ENCODE assay signal across 8 cellular contexts in the genomic region with DNA sequence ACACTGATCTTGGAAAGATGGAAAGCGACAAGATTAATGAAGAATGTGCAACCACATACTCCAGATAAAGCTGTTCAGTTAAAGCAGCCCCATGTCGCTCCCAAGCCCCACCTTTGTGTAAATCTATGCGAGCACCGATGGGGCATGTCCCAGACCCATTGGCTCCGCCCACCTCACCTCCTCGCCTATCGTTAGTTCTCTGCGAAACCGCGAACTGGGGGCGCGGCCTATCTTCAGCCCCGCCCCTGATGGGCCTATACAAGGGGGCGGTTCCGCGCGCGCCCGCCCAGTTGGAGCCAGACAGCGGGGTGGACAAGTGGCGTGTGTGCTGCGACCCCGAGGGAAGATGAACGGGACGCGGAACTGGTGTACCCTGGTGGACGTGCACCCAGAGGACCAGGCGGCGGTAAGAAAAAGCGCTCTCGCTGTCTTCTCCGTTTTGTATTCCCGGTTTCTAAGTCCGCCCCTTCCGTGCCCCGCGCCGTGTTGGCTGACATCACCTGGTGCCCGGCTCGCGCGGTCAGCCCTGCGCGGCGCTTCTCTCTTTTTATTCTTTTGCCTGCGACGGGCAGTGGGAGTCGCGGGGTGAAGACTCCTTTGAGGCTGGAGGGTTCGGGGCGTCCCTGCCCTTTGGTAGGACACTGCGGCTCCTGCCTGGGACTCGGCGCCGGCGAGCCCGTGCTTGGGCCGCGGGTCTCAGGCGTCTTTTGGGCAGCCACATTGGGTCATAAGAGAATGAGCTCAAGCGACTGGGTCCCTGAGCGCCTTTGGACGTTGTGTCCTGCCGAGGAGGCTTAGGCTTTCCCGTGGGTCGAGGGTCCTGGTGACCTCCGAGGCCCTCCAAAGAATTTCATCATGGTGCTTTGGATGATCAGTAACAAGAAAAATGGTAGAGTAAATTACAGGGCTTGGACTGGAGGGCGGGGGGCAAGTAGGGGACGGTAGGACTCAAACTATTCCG. TPM values are rescaled to one million over a fixed set of nuclear protein-coding genes. Genes with fewer than 3 reads are reported as not detected.
DNase-seq lines count a peak whose midpoint lies in the region; ATAC-seq and TF ChIP-seq lines count a peak whose summit lies in the region.

A gene with protein sequence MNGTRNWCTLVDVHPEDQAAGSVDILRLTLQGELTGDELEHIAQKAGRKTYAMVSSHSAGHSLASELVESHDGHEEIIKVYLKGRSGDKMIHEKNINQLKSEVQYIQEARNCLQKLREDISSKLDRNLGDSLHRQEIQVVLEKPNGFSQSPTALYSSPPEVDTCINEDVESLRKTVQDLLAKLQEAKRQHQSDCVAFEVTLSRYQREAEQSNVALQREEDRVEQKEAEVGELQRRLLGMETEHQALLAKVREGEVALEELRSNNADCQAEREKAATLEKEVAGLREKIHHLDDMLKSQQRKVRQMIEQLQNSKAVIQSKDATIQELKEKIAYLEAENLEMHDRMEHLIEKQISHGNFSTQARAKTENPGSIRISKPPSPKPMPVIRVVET (plus strand): TSS at position 289 of the 961 bp plus-strand sequence. CDS start 58 bp downstream, at position 347.

- H3K9me3 ChIP-seq in HUES64 (ENCODE audit: insufficient read depth, low read depth, low read length), result no peaks in the 10 kb centered on the region
- no peaks in the 10 kb centered on the region for H3K9me3 ChIP-seq in PC-3 (ENCODE audit: low read length)
- no peaks in the 10 kb centered on the region for H3K9me3 ChIP-seq in esophagus muscularis mucosa

- H3K4me3 ChIP-seq in HUES64 (ENCODE audit: low read length) (peak within 1 kb of the TSS; percentile 81), PC-3 (ENCODE audit: low read length) (peak within 1 kb of the TSS; percentile 81), esophagus muscularis mucosa (peak within 1 kb of the TSS; percentile 73 to 81 (median 76))

- TF ChIP-seq CTCF in Calu3 (IDR thresholded peaks at IDR 0.05; ENCODE audit: unreplicated experiment) (no peak), PC-3 (conservative IDR thresholded peaks at IDR 0.05; ENCODE audit: low read depth, low read length) (no peak), esophagus muscularis mucosa (IDR thresholded peaks at IDR 0.05) (no peak)

- TF ChIP-seq POLR2A in esophagus muscularis mucosa (IDR thresholded peaks at IDR 0.05; ENCODE audit: low read depth), result peak; percentile 86

- peaks cover 28% of the 10 kb centered on the region for H3K4me1 Mint-ChIP-seq in Calu3 (ENCODE audit: low read depth, unreplicated experiment)
- peaks cover 22% of the 10 kb centered on the region for H3K4me1 Mint-ChIP-seq in activated T-cell treated with anti-CD3 and anti-CD28 coated beads, Interleukin-2, amount 50 U/mL, for 4 hours (ENCODE audit: low read depth)

- 1% methylated on average over 70 of the region's 70 CpGs for WGBS in HUES64
- under 1% methylated on average over 32 of the region's 70 CpGs for WGBS in esophagus muscularis mucosa

- intact Hi-C loops in Calu3 (cut with micrococcal nuclease; ENCODE audit: unreplicated experiment), result loop anchor here (2.0 to 10.0 kb wide), 3 partner anchors 54 to 296 kb away; no protein-coding TSS in a partner anchor
- intact Hi-C loops in PC-3 (cut with micrococcal nuclease), result loop anchor here (1.0 to 10.0 kb wide), 5 partner anchors 9 to 346 kb away; a partner anchor contains a TSS
- intact Hi-C loops in esophagus muscularis mucosa (cut with DNase I), result no loop called here

- H3K9ac ChIP-seq in HUES64 (ENCODE audit: low read depth, low read length) (peak within 1 kb of the TSS; percentile 68), PC-3 (ENCODE audit: low read length) (peak within 1 kb of the TSS; percentile 72)

- no peaks in the 10 kb centered on the region for H3K9me2 ChIP-seq in PC-3 (replicated peaks; ENCODE audit: low read length)

- peak within 1 kb of the TSS; percentile 93 for H3K27ac ChIP-seq in HUES64 (ENCODE audit: low read depth, low read length)
- H3K27ac ChIP-seq in PC-3 (ENCODE audit: low read length), result peak within 1 kb of the TSS; percentile 86
- peak within 1 kb of the TSS; percentile 87 to 90 (median 88) for H3K27ac ChIP-seq in esophagus muscularis mucosa (replicated peaks in 1 of 4)

- H3K27me3 Mint-ChIP-seq in Calu3 (ENCODE audit: unreplicated experiment), result no peaks in the 10 kb centered on the region
- peaks cover 5% of the 10 kb centered on the region for H3K27me3 Mint-ChIP-seq in activated T-cell treated with anti-CD3 and anti-CD28 coated beads, Interleukin-2, amount 50 U/mL, for 4 hours (ENCODE audit: low read depth)

- TF ChIP-seq EP300 in esophagus muscularis mucosa (IDR thresholded peaks at IDR 0.05), result no peak

- H3K27me3 ChIP-seq in HUES64 (ENCODE audit: insufficient read depth, low read length) (no peaks in the 10 kb centered on the region), PC-3 (ENCODE audit: low read length) (no peaks in the 10 kb centered on the region), esophagus muscularis mucosa (no peaks in the 10 kb centered on the region)

- H3K36me3 ChIP-seq in HUES64 (ENCODE audit: insufficient read depth, low read length) (peaks cover 31% of the 10 kb centered on the region), PC-3 (ENCODE audit: low read depth, low read length) (peaks cover 13% of the 10 kb centered on the region; the same call in 1 of the 2 replicates), esophagus muscularis mucosa (no peaks in the 10 kb centered on the region)

- H3K4me2 ChIP-seq in PC-3 (ENCODE audit: low read length), result peak within 1 kb of the TSS; percentile 79

- BruUV-seq in Calu3 (replicated peaks; lab: Mats Ljungman, UMichigan) (no TSS peak), PC-3 (replicated peaks; lab: Mats Ljungman, UMichigan) (TSS peak; percentile 49)

- peaks cover 15% of the 10 kb centered on the region for H3K4me1 ChIP-seq in HUES64 (ENCODE audit: insufficient read depth, low read length)
- H3K4me1 ChIP-seq in PC-3 (ENCODE audit: insufficient read depth, low read length), result peaks cover 61% of the 10 kb centered on the region
- peaks cover 11 to 43% (median 36%) of the 10 kb centered on the region in 4 donors for H3K4me1 ChIP-seq in esophagus muscularis mucosa

- peak within 1 kb of the TSS; percentile 86 for H3K4me3 Mint-ChIP-seq in Calu3 (ENCODE audit: low read depth, unreplicated experiment)
- peak within 1 kb of the TSS; percentile 93 for H3K4me3 Mint-ChIP-seq in activated T-cell treated with anti-CD3 and anti-CD28 coated beads, Interleukin-2, amount 50 U/mL, for 4 hours

- CTCF ChIA-PET in Calu3 (lab: Charles Lee) (interaction anchor here (0.6 to 1.6 kb wide), 18 partner anchors 8 to 919 kb away, joined by 3 to 8 read pairs (median 4); a partner anchor contains a TSS), PC-3 (lab: Charles Lee) (interaction anchor here (0.5 to 1.2 kb wide), 7 partner anchors 29 to 223 kb away, joined by 3 to 6 read pairs (median 5); a partner anchor contains a TSS)

- H2AFZ ChIP-seq in PC-3 (ENCODE audit: low read length), result peak within 1 kb of the TSS; percentile 5; the same call in 1 of the 2 replicates

- no peaks in the 10 kb centered on the region for H3F3A ChIP-seq in PC-3 (ENCODE audit: low read length, unreplicated experiment)

- H4K20me1 ChIP-seq in PC-3 (ENCODE audit: low read length), result peaks cover 34% of the 10 kb centered on the region

- H3K36me3 Mint-ChIP-seq in Calu3 (ENCODE audit: insufficient read depth, unreplicated experiment), result peaks cover 77% of the 10 kb centered on the region
- no peaks in the 10 kb centered on the region for H3K36me3 Mint-ChIP-seq in activated T-cell treated with anti-CD3 and anti-CD28 coated beads, Interleukin-2, amount 50 U/mL, for 4 hours (ENCODE audit: insufficient read depth)

- DNase-seq in Calu3 (peak; percentile 98), PC-3 (peak; percentile 97), esophagus muscularis mucosa (ENCODE audit: extremely low spot score) (peak; percentile 98), myocyte (ENCODE audit: low read depth) (peak; percentile 94)
- peak; percentile 93 for DNase-seq in activated T-cell treated with anti-CD3 and anti-CD28 coated beads, Interleukin-2, amount 50 U/mL, for 4 hours
- DNase-seq in stimulated activated CD8-positive, alpha-beta memory T cell treated with anti-CD3 and anti-CD28 coated beads, Interleukin-7, amount 100 ng/mL, for 48 hours (ENCODE audit: extremely low read depth in 1 of 2, low read depth in 1 of 2), result peak; percentile 82 to 91

- H3K79me2 ChIP-seq in PC-3 (ENCODE audit: low read length), result peaks cover 51% of the 10 kb centered on the region

- ATAC-seq in GM21447 (IDR thresholded peaks at IDR 0.05; ENCODE audit: unreplicated experiment) (peak; percentile 90), PC-3 (peak; percentile 77)
- peak; percentile 98 for ATAC-seq in activated T-cell treated with anti-CD3 and anti-CD28 coated beads, Interleukin-2, amount 50 U/mL, for 4 hours

- peak within 1 kb of the TSS; percentile 92 for H3K27ac Mint-ChIP-seq in Calu3 (ENCODE audit: unreplicated experiment)

- no peaks in the 10 kb centered on the region for H3K9me3 Mint-ChIP-seq in Calu3 (ENCODE audit: low read depth, unreplicated experiment)
- H3K9me3 Mint-ChIP-seq in activated T-cell treated with anti-CD3 and anti-CD28 coated beads, Interleukin-2, amount 50 U/mL, for 4 hours, result no peaks in the 10 kb centered on the region

- POLR2A ChIA-PET in PC-3 (lab: Charles Lee; ENCODE audit: unreplicated experiment), result interaction anchor here (0.6 to 1.0 kb wide), 11 partner anchors 8 to 1278 kb away, joined by 3 to 8 read pairs (median 4); a partner anchor contains a TSS

RNA-seq across cellular contexts. Expression of the gene that starts here (rescaled TPM):
- 31.4 and 34.3 TPM in 2 replicates for total RNA-seq in Calu3 (2022)
- polyA plus RNA-seq in HUES64 (2013, experiment 1 of 2), result 5.5 TPM
- 6.3 TPM for polyA plus RNA-seq in HUES64 (2013, experiment 2 of 2)
- total RNA-seq in PC-3 (2014; rRNA removed), result 33.9 and 46.9 TPM in 2 replicates
- total RNA-seq in activated T-cell treated with anti-CD3 and anti-CD28 coated beads, Interleukin-2, amount 50 U/mL, for 4 hours, result 1 to 10 TPM; 1.2 to 4.0 (median 2.2) TPM
- 10 to 100 TPM; 10.4 to 24.2 (median 15.9) TPM for total RNA-seq in esophagus muscularis mucosa
- 31.4 and 45.5 TPM in 2 replicates for total RNA-seq in myocyte
- 48.0 TPM for polyA plus RNA-seq in myocyte (2012)

Comparison
In these comparisons a context has a peak if more than half of its experiments do, and no peak if none do; other contexts are left out.
1. Peak in every context shown above with its lines: DNase-seq, ATAC-seq, H3K4me3 ChIP-seq and H3K27ac ChIP-seq.